18 cellular contexts compared by ENCODE assay signal in genomic region chr2:1698188-1698945, GRCh38. TPM values are rescaled to one million over a fixed set of nuclear protein-coding genes. Genes with fewer than 3 reads are reported as not detected.
DNase-seq lines count a peak whose midpoint lies in the region; ATAC-seq and TF ChIP-seq lines count a peak whose summit lies in the region.
"Had no signal": no experiment of that assay in that cellular context is flagged by ENCODE, and none has a peak within 500 bp of the region (broad histone marks: within the 10 kb centered on the region; RNA-seq: fewer than 3 reads in every experiment).

No MANE protein-coding gene starts in this region.

- H3K27ac ChIP-seq in vagina (no peak overlapping the region), tibial nerve (no peak overlapping the region)
- H3K27ac ChIP-seq: psoas muscle had no signal

- H3K27me3 ChIP-seq in vagina (no peaks in the 10 kb centered on the region), tibial nerve (no peaks in the 10 kb centered on the region)

- no peak for ATAC-seq in activated T-helper 17 cell treated with anti-CD3 and anti-CD28 coated beads, Interleukin-2, amount 50 U/mL, for 72 hours (replicated peaks)
- ATAC-seq: psoas muscle; stimulated activated naive CD8-positive, alpha-beta T cell treated with anti-CD3 and anti-CD28 coated beads, Interleukin-15, Interleukin-2, amounts not matched to agents 100 U/mL and 50 U/mL, for 24 hours had no signal

- H3K4me1 Mint-ChIP-seq in activated T-helper 17 cell treated with anti-CD3 and anti-CD28 coated beads, Interleukin-2, amount 50 U/mL, for 72 hours: no peaks in the 10 kb centered on the region
- H3K4me1 Mint-ChIP-seq: CD8-positive, alpha-beta memory T cell had no signal

- DNase-seq in NCI-H187 treated with DMSO at 0.1 percent for 48 hours (lab: John Stamatoyannopoulos, UW) (peak; percentile 39), amniotic epithelial cell (ENCODE audit: low read depth) (peak; percentile 55), iPS-NIHi7 (ENCODE audit: extremely low spot score) (peak; percentile 9), putamen (ENCODE audit: low spot score) (peak; percentile 38), vagina (ENCODE audit: extremely low spot score in 2 of 2) (no peak), tibial nerve (ENCODE audit: low spot score in 2 of 2) (no peak), NCI-H2196 treated with DMSO at 0.1 percent for 48 hours (lab: John Stamatoyannopoulos, UW; ENCODE audit: unreplicated experiment) (no peak)
- DNase-seq: amygdala; CD8-positive, alpha-beta memory T cell; HFFc6; hippocampal formation; Karpas-422; NCI-H1092 treated with DMSO at 0.1 percent for 48 hours; NCI-H345; stimulated activated naive CD8-positive, alpha-beta T cell treated with anti-CD3 and anti-CD28 coated beads, Interleukin-15, Interleukin-2, amounts not matched to agents 100 U/mL and 50 U/mL, for 24 hours had no signal

- TF ChIP-seq CTCF in vagina (IDR thresholded peaks at IDR 0.05): no peak
- no peak for TF ChIP-seq CTCF in tibial nerve (IDR thresholded peaks at IDR 0.05)

- no peak for TF ChIP-seq EP300 in tibial nerve (IDR thresholded peaks at IDR 0.05)

- no peaks in the 10 kb centered on the region for H3K4me1 ChIP-seq in vagina
- H3K4me1 ChIP-seq in tibial nerve: peaks cover 0 to 21% (median 0%) of the 10 kb centered on the region in 4 donors
- H3K4me1 ChIP-seq: psoas muscle had no signal

- no peak overlapping the region for H3K4me3 ChIP-seq in vagina
- H3K4me3 ChIP-seq in tibial nerve: no peak overlapping the region
- H3K4me3 ChIP-seq: psoas muscle had no signal

- H3K27me3 Mint-ChIP-seq in activated T-helper 17 cell treated with anti-CD3 and anti-CD28 coated beads, Interleukin-2, amount 50 U/mL, for 72 hours: no peaks in the 10 kb centered on the region

- TF ChIP-seq POLR2A in vagina (IDR thresholded peaks at IDR 0.05): no peak
- TF ChIP-seq POLR2A in tibial nerve (IDR thresholded peaks at IDR 0.05): no peak

- H3K9me3 ChIP-seq in vagina (no peaks in the 10 kb centered on the region), tibial nerve (peaks cover 0 to 14% (median 0%) of the 10 kb centered on the region in 4 donors)
- H3K9me3 ChIP-seq: psoas muscle had no signal

- intact Hi-C loops in vagina (cut with DNase I): no loop called here

- H3K4me3 Mint-ChIP-seq in activated T-helper 17 cell treated with anti-CD3 and anti-CD28 coated beads, Interleukin-2, amount 50 U/mL, for 72 hours: no peak overlapping the region
- H3K4me3 Mint-ChIP-seq: CD8-positive, alpha-beta memory T cell; HFFc6 had no signal

- H3K36me3 Mint-ChIP-seq in activated T-helper 17 cell treated with anti-CD3 and anti-CD28 coated beads, Interleukin-2, amount 50 U/mL, for 72 hours (ENCODE audit: low read depth): no peaks in the 10 kb centered on the region
- H3K36me3 Mint-ChIP-seq: CD8-positive, alpha-beta memory T cell had no signal

- WGBS in tibial nerve, 2 donors: 46 to 53% methylated on average over 10 of the region's 10 CpGs

- no peak overlapping the region for H3K27ac Mint-ChIP-seq in activated T-helper 17 cell treated with anti-CD3 and anti-CD28 coated beads, Interleukin-2, amount 50 U/mL, for 72 hours
- H3K27ac Mint-ChIP-seq: activated T-helper 2 cell treated with anti-CD3 and anti-CD28 coated beads, Interferon-gamma antibody, Interleukin-2, Interleukin-4, amounts not matched to agents 10 μg/mL and 5 μg/mL and 100 μg/mL, durations not matched to agents 14 hours and 24 hours and 36 hours; CD8-positive, alpha-beta memory T cell; HFFc6 had no signal

- H3K9me3 Mint-ChIP-seq in activated T-helper 17 cell treated with anti-CD3 and anti-CD28 coated beads, Interleukin-2, amount 50 U/mL, for 72 hours: peaks cover 7% of the 10 kb centered on the region
- H3K9me3 Mint-ChIP-seq: activated T-helper 2 cell treated with anti-CD3 and anti-CD28 coated beads, Interferon-gamma antibody, Interleukin-2, Interleukin-4, amounts not matched to agents 10 μg/mL and 5 μg/mL and 100 μg/mL, durations not matched to agents 14 hours and 24 hours and 36 hours; HFFc6 had no signal

- H3K36me3 ChIP-seq in vagina: no peaks in the 10 kb centered on the region
- peaks cover 0 to 14% (median 0%) of the 10 kb centered on the region in 3 donors for H3K36me3 ChIP-seq in tibial nerve

RNA-seq across cellular contexts. Expression of gene PXDN, which starts 45.9 kb away (rescaled TPM):
- total RNA-seq in vagina: 33.6 TPM
- total RNA-seq in tibial nerve: 10 to 100 TPM; 40.4 to 72.6 (median 52.4) TPM
- total RNA-seq in activated T-helper 17 cell treated with anti-CD3 and anti-CD28 coated beads, Interleukin-2, amount 50 U/mL, for 72 hours: not detected

Comparison
In these comparisons a context has a peak if more than half of its experiments do, and no peak if none do; other contexts are left out.
1. DNase-seq: peak in NCI-H187 treated with DMSO at 0.1 percent for 48 hours (single experiment), amniotic epithelial cell (single experiment), iPS-NIHi7 (single experiment) and putamen (single experiment); none in vagina (0 of 2), tibial nerve (0 of 2) and NCI-H2196 treated with DMSO at 0.1 percent for 48 hours (single experiment).
2. RNA of gene PXDN, which starts 45.9 kb away (total RNA-seq): 40.4 to 72.6 TPM in tibial nerve and 33.6 TPM in vagina (single experiment); not detected in activated T-helper 17 cell treated with anti-CD3 and anti-CD28 coated beads, Interleukin-2, amount 50 U/mL, for 72 hours; every median in the first group is over 10 times any median in the second.